In genomic region chr11:93322207-93322606, GRCh38 we compare ENCODE assay signal across 38 cellular contexts. TPM values are rescaled to one million over a fixed set of nuclear protein-coding genes. Genes with fewer than 3 reads are reported as not detected.
"Had no signal": no experiment of that assay in that cellular context is flagged by ENCODE, and none has a peak within 500 bp of the region (broad histone marks: within the 10 kb centered on the region; RNA-seq: fewer than 3 reads in every experiment).

No MANE protein-coding gene starts in this region.

- H3K27me3 ChIP-seq: MG63 had no signal

- H3K4me3 ChIP-seq: MG63 had no signal

- H3K36me3 ChIP-seq: MG63 had no signal

- H3K27ac ChIP-seq: KMS-11 had no signal

- DNase-seq: Karpas-422, Kasumi-1, KG1, MG63, MM.1S, MV-4-11, NCI-H1048, NCI-H1092, NCI-H1092 treated with DMSO at 0.1 percent for 48 hours, NCI-H1105, NCI-H1105 treated with DMSO at 0.1 percent for 48 hours, NCI-H1417, NCI-H1417 treated with DMSO at 0.1 percent for 48 hours, NCI-H1436, NCI-H1436 treated with DMSO at 0.1 percent for 48 hours, NCI-H146, NCI-H1694, NCI-H1694 treated with DMSO at 0.1 percent for 48 hours, NCI-H187, NCI-H187 treated with DMSO at 0.1 percent for 48 hours, NCI-H1930, NCI-H2029, NCI-H2029 treated with DMSO at 0.1 percent for 48 hours, NCI-H2081, NCI-H2081 treated with DMSO at 0.1 percent for 48 hours, NCI-H2107, NCI-H2171, NCI-H2171 treated with DMSO at 0.1 percent for 48 hours, NCI-H2227 treated with DMSO at 0.1 percent for 48 hours, NCI-H226, NCI-H345, NCI-H446, NCI-H446 treated with DMSO at 0.1 percent for 48 hours had no signal

- H3K9me3 ChIP-seq: MG63 had no signal

RNA-seq across cellular contexts. Expression of gene DEUP1, which starts 8.3 kb away (rescaled TPM):
- total RNA-seq: LHCN-M2, M059J, MCF 10A, NCI-H460 had no signal
